In genomic region chr11:70303070-70303469, GRCh38 we compare ENCODE assay signal across 1 cellular context.
TF ChIP-seq lines count a peak whose summit lies in the region.

No MANE protein-coding gene starts in this region.

TF ChIP-seq in WTC11, 78 proteins besides CTCF, POLR2A, EP300 and RAD21 (continued from another document):
- no peak for TF ChIP-seq AFF4 (CRISPR knock-in tag; IDR thresholded peaks at IDR 0.05; ENCODE audit: borderline replicate concordance)
- no peak for TF ChIP-seq TEAD4 (CRISPR knock-in tag; IDR thresholded peaks at IDR 0.05)
